26 cellular contexts compared by ENCODE assay signal in genomic region chr3:106707347-106707746, GRCh38.
"Had no signal": no experiment of that assay in that cellular context is flagged by ENCODE, and none has a peak within 500 bp of the region (broad histone marks: within the 10 kb centered on the region; RNA-seq: fewer than 3 reads in every experiment).

No MANE protein-coding gene starts in this region.

- H3K4me3 ChIP-seq: Peyer's patch had no signal

- H3K27me3 ChIP-seq: Peyer's patch had no signal

- H3K27ac ChIP-seq: Peyer's patch, WERI-Rb-1 had no signal

- H3K9me3 ChIP-seq: Peyer's patch had no signal

- H3K36me3 ChIP-seq: Peyer's patch, WERI-Rb-1 had no signal

- ATAC-seq: activated CD8-positive, alpha-beta memory T cell treated with anti-CD3 and anti-CD28 coated beads, Interleukin-2, amount 10 ng/mL, durations not matched to agents 7 days and 5 days; activated naive CD8-positive, alpha-beta T cell treated with anti-CD3 and anti-CD28 coated beads, Interleukin-2, amount 50 U/mL, for 24 hours had no signal

- DNase-seq: activated CD4-positive, alpha-beta memory T cell treated with anti-CD3 and anti-CD28 coated beads, Interleukin-2, amount 10 ng/mL, durations not matched to agents 7 days and 5 days; activated CD4-positive, alpha-beta T cell treated with anti-CD3 and anti-CD28 coated beads for 1 hour; activated CD4-positive, alpha-beta T cell treated with anti-CD3 and anti-CD28 coated beads for 48 hours; activated CD4-positive, CD25-positive, alpha-beta regulatory T cell; activated CD8-positive, alpha-beta memory T cell treated with anti-CD3 and anti-CD28 coated beads for 24 hours; activated CD8-positive, alpha-beta memory T cell treated with anti-CD3 and anti-CD28 coated beads, Interleukin-2, amount 10 ng/mL, durations not matched to agents 7 days and 5 days; activated CD8-positive, alpha-beta memory T cell treated with anti-CD3 and anti-CD28 coated beads, Interleukin-2, amount 50 U/mL, for 48 hours; activated effector memory CD4-positive, alpha-beta T cell treated with Interleukin-2 at 50 U/mL for 16 hours; activated naive CD4-positive, alpha-beta T cell treated with anti-CD3 and anti-CD28 coated beads, Interleukin-2, amount 10 ng/mL, durations not matched to agents 7 days and 5 days; activated naive CD8-positive, alpha-beta T cell treated with anti-CD3 and anti-CD28 coated beads, Interleukin-2, amount 50 U/mL, for 24 hours; activated T-cell treated with anti-CD3 and anti-CD28 coated beads, Interleukin-2, amount 50 U/mL, for 48 hours; anterior cingulate cortex; central memory CD4-positive, alpha-beta T cell; MM.1S; NCI-H1092; NCI-H1436 treated with DMSO at 0.1 percent for 48 hours; NCI-H1694 treated with DMSO at 0.1 percent for 48 hours; NCI-H2029; NCI-H345; NCI-H524 treated with DMSO at 0.1 percent for 48 hours; Peyer's patch; RPMI8226; SHP77 treated with DMSO at 0.1 percent for 48 hours; SW 1271; T1000; WERI-Rb-1 had no signal

- H3K4me1 ChIP-seq: Peyer's patch had no signal
